In the genomic region with DNA sequence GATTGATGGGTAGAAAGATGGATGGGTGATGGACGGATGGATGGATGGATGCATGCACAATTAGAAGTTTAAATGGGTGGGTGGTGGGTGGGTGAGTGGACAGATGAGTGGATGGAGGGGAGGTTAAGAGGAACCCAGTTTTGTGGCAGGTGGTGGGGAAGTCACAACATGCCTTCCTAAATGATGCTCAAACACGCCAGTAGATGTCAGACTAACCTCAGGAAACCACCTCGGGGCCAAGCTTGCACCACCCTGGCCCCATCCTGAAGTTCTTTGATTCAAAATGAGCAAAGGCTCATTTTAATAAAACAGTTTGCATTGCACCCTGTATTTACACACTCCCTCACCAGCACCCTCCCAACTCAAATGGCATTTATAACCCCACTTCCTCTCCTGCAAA, we compare ENCODE assay signal across 8 cellular contexts.
DNase-seq lines count a peak whose midpoint lies in the region; ATAC-seq and FAIRE-seq lines count a peak whose summit lies in the region.

No MANE protein-coding gene starts in this region.

- H3K4me3 Mint-ChIP-seq in T-helper 2 cell treated with Interferon-gamma antibody and Interleukin-4, amounts not matched to agents 5 μg/mL and 100 μg/mL, for 36 hours, result no peak overlapping the region

- H3K27ac Mint-ChIP-seq in T-helper 2 cell treated with Interferon-gamma antibody and Interleukin-4, amounts not matched to agents 5 μg/mL and 100 μg/mL, for 36 hours, result no peak overlapping the region

- DNase-seq in activated CD8-positive, alpha-beta memory T cell treated with anti-CD3 and anti-CD28 coated beads for 24 hours, result peak; percentile 59
- no peak for DNase-seq in activated CD8-positive, alpha-beta memory T cell treated with anti-CD3 and anti-CD28 coated beads, Interleukin-2, amount 50 U/mL, for 48 hours
- DNase-seq in NCI-H2029 treated with DMSO at 0.1 percent for 48 hours (lab: John Stamatoyannopoulos, UW), result peak; percentile 53
- peak; percentile 42 for DNase-seq in T-helper 2 cell treated with Interferon-gamma antibody and Interleukin-4, amounts not matched to agents 5 μg/mL and 100 μg/mL, for 36 hours (ENCODE audit: low spot score)
- peak; percentile 72 to 73 for DNase-seq in T47D (ENCODE audit: low read depth in 1 of 2, low spot score in 1 of 2)
- peak; percentile 23 to 24 for DNase-seq in stimulated activated CD4-positive, alpha-beta T cell treated with anti-CD3 and anti-CD28 coated beads, Interleukin-15, amount 100 ng/mL, for 48 hours (ENCODE audit: low read depth in 2 of 2)

- H3K36me3 Mint-ChIP-seq in T-helper 2 cell treated with Interferon-gamma antibody and Interleukin-4, amounts not matched to agents 5 μg/mL and 100 μg/mL, for 36 hours (ENCODE audit: low read depth), result no peaks in the 10 kb centered on the region

- no peaks in the 10 kb centered on the region for H3K27me3 Mint-ChIP-seq in T-helper 2 cell treated with Interferon-gamma antibody and Interleukin-4, amounts not matched to agents 5 μg/mL and 100 μg/mL, for 36 hours (ENCODE audit: low read depth)

- FAIRE-seq in islet of Langerhans (lab: Jason Lieb, UNC), result peak; percentile 91

- in situ Hi-C loops in T47D (cut with HindIII; ENCODE audit: low pct_unique_long_range_greater_than_20kb, low sequenced_read_pairs), result no loop called here

- no peak for ATAC-seq in HG03196 (IDR thresholded peaks at IDR 0.05; ENCODE audit: unreplicated experiment)

- H3K9me3 Mint-ChIP-seq in T-helper 2 cell treated with Interferon-gamma antibody and Interleukin-4, amounts not matched to agents 5 μg/mL and 100 μg/mL, for 36 hours, result no peaks in the 10 kb centered on the region

- no peaks in the 10 kb centered on the region for H3K4me1 Mint-ChIP-seq in T-helper 2 cell treated with Interferon-gamma antibody and Interleukin-4, amounts not matched to agents 5 μg/mL and 100 μg/mL, for 36 hours (ENCODE audit: low read depth)
